Comparison of ENCODE assay signal across 20 cellular contexts in genomic region chr11:47147250-47147649, GRCh38.
"Had no signal": no experiment of that assay in that cellular context is flagged by ENCODE, and none has a peak within 500 bp of the region (broad histone marks: within the 10 kb centered on the region; RNA-seq: fewer than 3 reads in every experiment).

No MANE protein-coding gene starts in this region.

- ATAC-seq: activated naive CD4-positive, alpha-beta T cell treated with anti-CD3 and anti-CD28 coated beads, Interleukin-2, amount 50 U/mL, for 72 hours; naive thymus-derived CD4-positive, alpha-beta T cell; right cardiac atrium had no signal

- H3K9me3 Mint-ChIP-seq: activated CD4-positive, alpha-beta memory T cell treated with anti-CD3 and anti-CD28 coated beads, Interleukin-2, amount 10 ng/mL, durations not matched to agents 7 days and 5 days; activated CD4-positive, alpha-beta T cell treated with anti-CD3 and anti-CD28 coated beads, Interleukin-2, amount 10 ng/mL, durations not matched to agents 7 days and 5 days; activated naive CD4-positive, alpha-beta T cell treated with anti-CD3 and anti-CD28 coated beads, Interleukin-2, amount 50 U/mL, for 72 hours; activated T-cell treated with anti-CD3 and anti-CD28 coated beads, Interleukin-2, amount 50 U/mL, for 24 hours; dendritic cell treated with granulocyte-macrophage colony-stimulating factor and Interleukin-4, amounts not matched to agents 40 ng/mL and 50 ng/mL, for 4 days; naive thymus-derived CD4-positive, alpha-beta T cell had no signal

- H3K36me3 ChIP-seq: breast epithelium, left ventricle myocardium inferior had no signal

- H3K4me3 ChIP-seq: breast epithelium, left ventricle myocardium inferior, lung, tibial nerve had no signal

- H3K9me3 ChIP-seq: breast epithelium, left ventricle myocardium inferior, tibial nerve had no signal

- H3K27ac Mint-ChIP-seq: activated CD4-positive, alpha-beta memory T cell treated with anti-CD3 and anti-CD28 coated beads, Interleukin-2, amount 10 ng/mL, durations not matched to agents 7 days and 5 days; activated CD4-positive, alpha-beta T cell treated with anti-CD3 and anti-CD28 coated beads, Interleukin-2, amount 10 ng/mL, durations not matched to agents 7 days and 5 days; activated naive CD4-positive, alpha-beta T cell treated with anti-CD3 and anti-CD28 coated beads, Interleukin-2, amount 50 U/mL, for 72 hours; activated T-cell treated with anti-CD3 and anti-CD28 coated beads, Interleukin-2, amount 50 U/mL, for 24 hours; dendritic cell treated with granulocyte-macrophage colony-stimulating factor and Interleukin-4, amounts not matched to agents 40 ng/mL and 50 ng/mL, for 4 days had no signal

- DNase-seq: activated CD4-positive, alpha-beta memory T cell treated with anti-CD3 and anti-CD28 coated beads, Interleukin-2, amount 10 ng/mL, durations not matched to agents 7 days and 5 days; activated CD4-positive, alpha-beta T cell treated with anti-CD3 and anti-CD28 coated beads for 1 hour; activated CD4-positive, alpha-beta T cell treated with anti-CD3 and anti-CD28 coated beads, Interleukin-2, amount 10 ng/mL, durations not matched to agents 7 days and 5 days; activated CD8-positive, alpha-beta memory T cell treated with anti-CD3 and anti-CD28 coated beads, Interleukin-2, amount 50 U/mL, for 48 hours; activated T-cell treated with anti-CD3 and anti-CD28 coated beads, Interleukin-2, amount 50 U/mL, for 24 hours; central memory CD4-positive, alpha-beta T cell; left ventricle myocardium inferior; midbrain; naive thymus-derived CD4-positive, alpha-beta T cell; right cardiac atrium; stimulated activated CD4-positive, alpha-beta T cell treated with anti-CD3 and anti-CD28 coated beads, Interleukin-15, amount 100 ng/mL, for 24 hours; stimulated activated CD4-positive, alpha-beta T cell treated with anti-CD3 and anti-CD28 coated beads, Interleukin-2, amount 100 ng/mL, for 24 hours; stimulated activated naive CD4-positive, alpha-beta T cell; T-helper 2 cell had no signal

- H3K27me3 ChIP-seq: breast epithelium, tibial nerve had no signal

- H3K4me3 Mint-ChIP-seq: activated CD4-positive, alpha-beta memory T cell treated with anti-CD3 and anti-CD28 coated beads, Interleukin-2, amount 10 ng/mL, durations not matched to agents 7 days and 5 days; activated CD4-positive, alpha-beta T cell treated with anti-CD3 and anti-CD28 coated beads, Interleukin-2, amount 10 ng/mL, durations not matched to agents 7 days and 5 days; activated T-cell treated with anti-CD3 and anti-CD28 coated beads, Interleukin-2, amount 50 U/mL, for 24 hours; dendritic cell treated with granulocyte-macrophage colony-stimulating factor and Interleukin-4, amounts not matched to agents 40 ng/mL and 50 ng/mL, for 4 days; naive thymus-derived CD4-positive, alpha-beta T cell had no signal

- H3K27ac ChIP-seq: breast epithelium, epithelial cell of prostate, left ventricle myocardium inferior had no signal

- H3K27me3 Mint-ChIP-seq: activated CD4-positive, alpha-beta memory T cell treated with anti-CD3 and anti-CD28 coated beads, Interleukin-2, amount 10 ng/mL, durations not matched to agents 7 days and 5 days; activated CD4-positive, alpha-beta T cell treated with anti-CD3 and anti-CD28 coated beads, Interleukin-2, amount 10 ng/mL, durations not matched to agents 7 days and 5 days; activated T-cell treated with anti-CD3 and anti-CD28 coated beads, Interleukin-2, amount 50 U/mL, for 24 hours; dendritic cell treated with granulocyte-macrophage colony-stimulating factor and Interleukin-4, amounts not matched to agents 40 ng/mL and 50 ng/mL, for 4 days; naive thymus-derived CD4-positive, alpha-beta T cell had no signal

- H3K4me1 Mint-ChIP-seq: activated CD4-positive, alpha-beta memory T cell treated with anti-CD3 and anti-CD28 coated beads, Interleukin-2, amount 10 ng/mL, durations not matched to agents 7 days and 5 days; activated CD4-positive, alpha-beta T cell treated with anti-CD3 and anti-CD28 coated beads, Interleukin-2, amount 10 ng/mL, durations not matched to agents 7 days and 5 days had no signal

- H3K36me3 Mint-ChIP-seq: activated naive CD4-positive, alpha-beta T cell treated with anti-CD3 and anti-CD28 coated beads, Interleukin-2, amount 50 U/mL, for 72 hours had no signal
